In the genomic region with DNA sequence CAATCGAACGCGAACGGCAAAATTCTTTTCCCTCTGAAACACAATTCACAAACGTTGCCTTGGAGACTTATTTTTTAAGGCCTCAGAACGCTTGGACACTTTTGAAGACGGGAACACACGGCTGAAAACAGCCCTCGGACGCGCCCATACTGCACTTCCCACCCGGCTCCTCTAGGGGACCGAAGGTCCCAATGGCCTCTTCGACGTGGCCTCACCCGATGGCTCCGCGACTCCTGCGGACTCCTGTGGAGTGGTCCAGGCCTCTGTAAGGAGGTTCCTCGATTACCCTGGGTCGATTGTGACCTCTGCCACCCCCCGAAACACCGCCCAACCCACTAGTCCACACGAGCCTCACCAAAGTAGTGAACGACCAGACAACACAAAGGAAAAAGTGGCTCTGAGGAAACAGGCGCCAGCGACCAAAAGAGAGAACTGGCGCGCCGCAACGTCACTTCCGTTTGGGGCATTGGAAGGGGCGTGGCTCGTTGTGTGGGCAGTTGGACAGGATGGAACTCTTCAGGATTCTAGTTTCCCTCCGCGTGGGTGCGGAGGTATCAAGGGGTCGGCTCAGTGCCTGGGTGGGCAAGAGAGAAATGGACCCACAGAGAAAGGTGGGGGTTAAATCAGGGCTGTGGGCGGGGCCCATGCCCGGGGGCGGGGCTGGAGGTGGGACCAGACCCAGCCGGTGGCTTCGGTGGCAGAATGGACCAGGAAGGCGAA, we compare ENCODE assay signal across 9 cellular contexts. TPM values are rescaled to one million over a fixed set of nuclear protein-coding genes. Genes with fewer than 3 reads are reported as not detected.
DNase-seq lines count a peak whose midpoint lies in the region; ATAC-seq and TF ChIP-seq lines count a peak whose summit lies in the region.
"Had no signal": no experiment of that assay in that cellular context is flagged by ENCODE, and none has a peak within 500 bp of the region (broad histone marks: within the 10 kb centered on the region; RNA-seq: fewer than 3 reads in every experiment).

A gene (minus strand): TSS at position 434 of the 720 bp plus-strand sequence. CDS start 23,303 bp downstream, outside the sequence.

- peak in 1 of 2 donors; percentile 27 for ATAC-seq in naive B cell (ENCODE audit: low read depth in 2 of 2)
- no peak for ATAC-seq in left lung
- ATAC-seq: right lobe of liver had no signal

- peak within 1 kb of the TSS in 7 of 8 donors; percentile 32 to 87 (median 71) for H3K4me3 Mint-ChIP-seq in naive B cell

- H3K27ac ChIP-seq in HUES64 (ENCODE audit: low read depth, low read length) (no peak within 1 kb of the TSS), left lung (no peak within 1 kb of the TSS)
- H3K27ac ChIP-seq: right lobe of liver had no signal

- H3K27ac Mint-ChIP-seq in naive B cell: peak within 1 kb of the TSS in 2 of 6 donors; percentile 25 to 65

- H3K4me1 Mint-ChIP-seq in naive B cell: peaks cover 0 to 13% (median 9%) of the 10 kb centered on the region in 3 donors

- DNase-seq in ELR (ENCODE audit: low read depth): peak; percentile 2
- DNase-seq in amniotic epithelial cell (ENCODE audit: low read depth): peak; percentile 49
- DNase-seq in naive B cell: no peak
- no peak for DNase-seq in hippocampal formation (lab: John Stamatoyannopoulos, UW)
- no peak for DNase-seq in left lung
- no peak for DNase-seq in SW480 (ENCODE audit: low spot score)
- DNase-seq: right lobe of liver, trophoblast cell had no signal

- peaks cover 0 to 16% (median 10%) of the 10 kb centered on the region in 3 donors for H3K27me3 Mint-ChIP-seq in naive B cell

- intact Hi-C loops in left lung (cut with DNase I): no loop called here

- 78% methylated on average over 44 of the region's 44 CpGs for WGBS in HUES64

- peaks cover 5 to 28% of the 10 kb centered on the region in 2 donors for H3K36me3 Mint-ChIP-seq in naive B cell

- H3K9ac ChIP-seq in HUES64 (ENCODE audit: low read depth, low read length): peak within 1 kb of the TSS; percentile 74

- H3K36me3 ChIP-seq in HUES64 (ENCODE audit: insufficient read depth, low read length) (no peaks in the 10 kb centered on the region), left lung (no peaks in the 10 kb centered on the region)
- H3K36me3 ChIP-seq: right lobe of liver had no signal

- peaks cover 66% of the 10 kb centered on the region for H3K9me3 ChIP-seq in HUES64 (ENCODE audit: insufficient read depth, low read depth, low read length)
- peaks cover 0 to 96% of the 10 kb centered on the region in 2 donors for H3K9me3 ChIP-seq in left lung
- H3K9me3 ChIP-seq: right lobe of liver had no signal

- no peaks in the 10 kb centered on the region for H3K27me3 ChIP-seq in HUES64 (ENCODE audit: insufficient read depth, low read length)
- peaks cover 0 to 19% of the 10 kb centered on the region in 2 donors for H3K27me3 ChIP-seq in left lung
- H3K27me3 ChIP-seq: right lobe of liver had no signal

- TF ChIP-seq CTCF in left lung (IDR thresholded peaks at IDR 0.05): no peak

- H3K4me1 ChIP-seq in HUES64 (ENCODE audit: insufficient read depth, low read length) (no peaks in the 10 kb centered on the region), left lung (no peaks in the 10 kb centered on the region)
- H3K4me1 ChIP-seq: right lobe of liver had no signal

- H3K4me3 ChIP-seq in HUES64 (ENCODE audit: low read length) (peak within 1 kb of the TSS; percentile 67), left lung (no peak within 1 kb of the TSS)
- H3K4me3 ChIP-seq: right lobe of liver had no signal

- peaks cover 9 to 75% (median 69%) of the 10 kb centered on the region in 7 donors for H3K9me3 Mint-ChIP-seq in naive B cell

RNA-seq across cellular contexts. Expression of the gene that starts here (rescaled TPM):
- polyA plus RNA-seq in HUES64 (2013, experiment 1 of 2): 0.50 TPM
- polyA plus RNA-seq in HUES64 (2013, experiment 2 of 2): 0.70 TPM
- polyA plus RNA-seq in naive B cell (ENCODE audit: low read depth in 6 of 6): not detected
- under 1 TPM; 0.13 to 0.15 TPM for total RNA-seq in left lung
- total RNA-seq: right lobe of liver had no signal

Comparison
In these comparisons a context has a peak if more than half of its experiments do, and no peak if none do; other contexts are left out.
1. DNase-seq: peak in ELR (single experiment) and amniotic epithelial cell (single experiment); none in naive B cell (single experiment), hippocampal formation (0 of 2), left lung (0 of 2) and SW480 (single experiment).